Comparison of ENCODE assay signal across 8 cellular contexts in genomic region chr2:130128464-130128863, GRCh38. TPM values are rescaled to one million over a fixed set of nuclear protein-coding genes. Genes with fewer than 3 reads are reported as not detected.
"Had no signal": no experiment of that assay in that cellular context is flagged by ENCODE, and none has a peak within 500 bp of the region (broad histone marks: within the 10 kb centered on the region; RNA-seq: fewer than 3 reads in every experiment).

No MANE protein-coding gene starts in this region.

RNA-seq across cellular contexts. Expression of gene POTEF, which starts 0.6 kb away (rescaled TPM):
- total RNA-seq: esophagus mucosa, gastrocnemius medialis, heart left ventricle, left cardiac atrium, lower leg skin, natural killer cell, ureter had no signal
- polyA plus RNA-seq: heart left ventricle, small intestine had no signal
